8 cellular contexts compared by ENCODE assay signal in the genomic region with DNA sequence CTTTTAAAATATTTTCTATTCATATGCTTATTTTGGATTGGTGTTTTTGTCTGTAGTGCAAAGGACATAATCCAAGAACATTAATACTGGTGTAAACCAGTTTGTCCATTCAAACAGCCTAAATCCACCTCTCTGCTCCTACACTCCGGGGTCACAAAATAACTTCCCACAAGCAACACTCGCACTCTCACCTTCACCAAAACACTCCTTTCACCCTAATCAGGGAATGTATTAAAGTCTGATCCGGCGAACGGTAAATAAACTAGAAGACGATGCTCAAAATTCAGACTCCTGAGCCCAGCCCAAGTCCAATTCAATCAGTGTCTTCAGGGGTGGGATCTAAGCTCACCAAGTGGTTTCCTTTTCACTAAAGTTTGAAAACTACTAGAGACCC. TPM values are rescaled to one million over a fixed set of nuclear protein-coding genes. Genes with fewer than 3 reads are reported as not detected.
A peak's percentile ranks its signal among the peaks of the same experiment; 100 is the strongest.
DNase-seq lines count a peak whose midpoint lies in the region; ATAC-seq and TF ChIP-seq lines count a peak whose summit lies in the region.

No MANE protein-coding gene starts in this region.

- peak overlapping the region; percentile 99 for H3K27ac Mint-ChIP-seq in natural killer cell

- H3K9me2 ChIP-seq in PC-3 (replicated peaks; ENCODE audit: low read length), result no peaks in the 10 kb centered on the region

- H3K36me3 ChIP-seq in PC-3 (ENCODE audit: low read depth, low read length) (no peaks in the 10 kb centered on the region), endocrine pancreas (ENCODE audit: control insufficient read depth, insufficient read depth, low read length) (no peaks in the 10 kb centered on the region)

- H3K4me1 ChIP-seq in PC-3 (ENCODE audit: insufficient read depth, low read length) (peaks cover 5% of the 10 kb centered on the region; the same call in 1 of the 2 replicates), endocrine pancreas (ENCODE audit: control insufficient read depth, insufficient read depth, low read length) (peaks cover 10% of the 10 kb centered on the region)

- peak overlapping the region; percentile 94 for H3K9ac ChIP-seq in PC-3 (ENCODE audit: low read length)
- peak overlapping the region; percentile 92 for H3K9ac ChIP-seq in endocrine pancreas (ENCODE audit: control insufficient read depth, insufficient read depth, low read length)

- BruUV-seq in PC-3 (replicated peaks; lab: Mats Ljungman, UMichigan), result TSS peak; percentile 61

- DNase-seq in PC-3 (no peak), natural killer cell (no peak), RPMI8226 (no peak), NCI-H187 treated with DMSO at 0.1 percent for 48 hours (lab: John Stamatoyannopoulos, UW) (no peak), GF-D8 (lab: John Stamatoyannopoulos, UW) (no peak)

- CTCF ChIA-PET in PC-3 (lab: Charles Lee), result no interaction called here

- peak; percentile 2 for ATAC-seq in GM19043 (IDR thresholded peaks at IDR 0.05; ENCODE audit: low read depth, unreplicated experiment)
- peak; percentile 3 for ATAC-seq in PC-3
- ATAC-seq in natural killer cell, result peak in 1 of 3 donors; percentile 1
- ATAC-seq in GM18520 (IDR thresholded peaks at IDR 0.05; ENCODE audit: unreplicated experiment), result no peak

- no peaks in the 10 kb centered on the region for H3F3A ChIP-seq in PC-3 (ENCODE audit: low read length, unreplicated experiment)

- peak overlapping the region; percentile 80 for H3K4me2 ChIP-seq in PC-3 (ENCODE audit: low read length)

- H3K36me3 Mint-ChIP-seq in natural killer cell, result peaks cover 6% of the 10 kb centered on the region

- POLR2A ChIA-PET in PC-3 (lab: Charles Lee; ENCODE audit: unreplicated experiment), result no interaction called here

- no peaks in the 10 kb centered on the region for H3K27me3 Mint-ChIP-seq in natural killer cell (ENCODE audit: low read depth in 2 of 2)

- H3K9me3 Mint-ChIP-seq in natural killer cell, result no peaks in the 10 kb centered on the region

- no peaks in the 10 kb centered on the region for H4K20me1 ChIP-seq in PC-3 (ENCODE audit: low read length)

- peaks cover 54% of the 10 kb centered on the region for H3K79me2 ChIP-seq in PC-3 (ENCODE audit: low read length)

- H3K27ac ChIP-seq in PC-3 (ENCODE audit: low read length), result no peak overlapping the region

- H3K9me3 ChIP-seq in PC-3 (ENCODE audit: low read length) (no peaks in the 10 kb centered on the region), endocrine pancreas (ENCODE audit: control insufficient read depth, low read length) (no peaks in the 10 kb centered on the region)

- peaks cover 54% of the 10 kb centered on the region in 2 donors for H3K4me1 Mint-ChIP-seq in natural killer cell

- H2AFZ ChIP-seq in PC-3 (ENCODE audit: low read length), result peak overlapping the region; percentile 97

- peak overlapping the region; percentile 98 for H3K4me3 ChIP-seq in PC-3 (ENCODE audit: low read length)
- peak overlapping the region; percentile 85 for H3K4me3 ChIP-seq in endocrine pancreas (ENCODE audit: control insufficient read depth, insufficient read depth, low read length)

- intact Hi-C loops in PC-3 (cut with micrococcal nuclease) (loop anchor here (1.0 kb wide), 1 partner anchor 66 kb away; a partner anchor contains a TSS), natural killer cell (cut with micrococcal nuclease) (loop anchor here (1.0 to 10.0 kb wide), 2 partner anchors 66 to 691 kb away; a partner anchor contains a TSS)

- TF ChIP-seq CTCF in PC-3 (conservative IDR thresholded peaks at IDR 0.05; ENCODE audit: low read depth, low read length) (no peak), natural killer cell (IDR thresholded peaks at IDR 0.05) (no peak)

- H3K27me3 ChIP-seq in PC-3 (ENCODE audit: low read length) (no peaks in the 10 kb centered on the region), endocrine pancreas (ENCODE audit: control insufficient read depth, insufficient read depth, low read length) (no peaks in the 10 kb centered on the region)

- H3K4me3 Mint-ChIP-seq in natural killer cell, result peak overlapping the region; percentile 100

RNA-seq across cellular contexts. Expression of a gene that starts 0.6 kb away (rescaled TPM):
- total RNA-seq in PC-3 (2014; rRNA removed) (25.7 and 26.3 TPM in 2 replicates), natural killer cell (10 to 100 TPM; 48.5 to 58.2 (median 56.2) TPM)
